Comparison of ENCODE assay signal across 19 cellular contexts in genomic region chr1:242692988-242693387, GRCh38.
"Had no signal": no experiment of that assay in that cellular context is flagged by ENCODE, and none has a peak within 500 bp of the region (broad histone marks: within the 10 kb centered on the region; RNA-seq: fewer than 3 reads in every experiment).

No MANE protein-coding gene starts in this region.

- H3K27ac ChIP-seq: gastrocnemius medialis, neutrophil, pancreas, right lobe of liver, testis, tibial artery had no signal

- H3K9me3 ChIP-seq: gastrocnemius medialis, neutrophil, pancreas, right lobe of liver, testis, tibial artery had no signal

- H3K4me1 ChIP-seq: gastrocnemius medialis, pancreas, right lobe of liver, testis, tibial artery had no signal

- H3K27me3 ChIP-seq: gastrocnemius medialis, neutrophil, pancreas, right lobe of liver, testis, tibial artery had no signal

- DNase-seq: cortex of kidney; effector memory CD8-positive, alpha-beta T cell; erythroblast; gastrocnemius medialis; head of caudate nucleus; kidney; mesenchymal stem cell; mucosa of descending colon; naive B cell; pancreas; right lobe of liver; stimulated activated CD4-positive, alpha-beta T cell treated with anti-CD3 and anti-CD28 coated beads, Interleukin-2, amount 100 ng/mL, for 24 hours; stimulated activated CD4-positive, alpha-beta T cell treated with anti-CD3 and anti-CD28 coated beads, Interleukin-4, amount 100 ng/mL, for 24 hours; stimulated activated naive CD8-positive, alpha-beta T cell treated with anti-CD3 and anti-CD28 coated beads, Interleukin-15, Interleukin-2, amounts not matched to agents 100 U/mL and 50 U/mL, for 24 hours; substantia nigra; testis; tibial artery had no signal

- H3K4me3 ChIP-seq: gastrocnemius medialis, lung, mucosa of descending colon, pancreas, right lobe of liver, testis, tibial artery had no signal

- H3K36me3 ChIP-seq: gastrocnemius medialis, neutrophil, pancreas, right lobe of liver, tibial artery had no signal
